In genomic region chr10:36157486-36157885, GRCh38 we compare ENCODE assay signal across 10 cellular contexts.
"Had no signal": no experiment of that assay in that cellular context is flagged by ENCODE, and none has a peak within 500 bp of the region (broad histone marks: within the 10 kb centered on the region; RNA-seq: fewer than 3 reads in every experiment).

No MANE protein-coding gene starts in this region.

- DNase-seq: GM23248, GOT3, H7, HFFc6, IMR-90, Karpas-422, KG1 had no signal

- H3K27ac Mint-ChIP-seq: HFFc6 had no signal

- H2AFZ ChIP-seq: GM23248 had no signal

- H3K36me3 ChIP-seq: HAP-1 had no signal

- H3K9ac ChIP-seq: GM23248 had no signal

- H3K27ac ChIP-seq: GM23248 had no signal

- H3K4me3 Mint-ChIP-seq: HFFc6 had no signal

- ATAC-seq: HCT116, K562 had no signal

- H3K4me3 ChIP-seq: GM23248, HAP-1, K562 had no signal

- H3K9me3 Mint-ChIP-seq: HFFc6 had no signal

- H3K4me1 ChIP-seq: HAP-1 had no signal
